Comparison of ENCODE assay signal across 1 cellular context in genomic region chr12:11829764-11830194, GRCh38.
A peak's percentile ranks its signal among the peaks of the same experiment; 100 is the strongest.
TF ChIP-seq lines count a peak whose summit lies in the region.

No MANE protein-coding gene starts in this region.

TF ChIP-seq in H1, 55 proteins besides CTCF, POLR2A, EP300 and RAD21:
- TF ChIP-seq CHD7 (IDR thresholded peaks at IDR 0.05; ENCODE audit: insufficient replicate concordance, low read length) (no peak), NRF1 (IDR thresholded peaks at IDR 0.05; ENCODE audit: low read depth, low read length) (0 out of 2 replicates have a peak, but pooled peaks have one; percentile 2)
